9 cellular contexts compared by ENCODE assay signal in genomic region chr11:123020968-123021367, GRCh38. TPM values are rescaled to one million over a fixed set of nuclear protein-coding genes. Genes with fewer than 3 reads are reported as not detected.
DNase-seq lines count a peak whose midpoint lies in the region; ATAC-seq, FAIRE-seq and TF ChIP-seq lines count a peak whose summit lies in the region.
"Had no signal": no experiment of that assay in that cellular context is flagged by ENCODE, and none has a peak within 500 bp of the region (broad histone marks: within the 10 kb centered on the region; RNA-seq: fewer than 3 reads in every experiment).

No MANE protein-coding gene starts in this region.

- POLR2A ChIA-PET in GM12878 (lab: Charles Lee) = interaction anchor here (0.7 to 1.3 kb wide), 6 partner anchors 32 to 158 kb away, joined by 3 to 9 read pairs (median 4); no protein-coding TSS in a partner anchor

- intact Hi-C loops in GM12878 (cut with micrococcal nuclease; ENCODE audit: unreplicated experiment) (loop anchor here (5.0 to 10.0 kb wide), 2 partner anchors 239 to 386 kb away; no protein-coding TSS in a partner anchor), right lobe of liver (cut with DNase I) (loop anchor here in 1 of 2 donors (10.0 kb wide), 1 partner anchor 146 kb away; no protein-coding TSS in a partner anchor)

- no peak overlapping the region for H2AFZ ChIP-seq in GM12878 (ENCODE audit: control insufficient read depth, low read depth, low read length)

- H3K4me1 ChIP-seq in GM12878 (ENCODE audit: control insufficient read depth, insufficient read depth, low read length) = peaks cover 5% of the 10 kb centered on the region; the same call in 1 of the 2 replicates
- H3K4me1 ChIP-seq in right lobe of liver = peaks cover 0 to 4% (median 0%) of the 10 kb centered on the region in 4 donors

- no peaks in the 10 kb centered on the region for H3K79me2 ChIP-seq in GM12878 (ENCODE audit: control insufficient read depth, insufficient read depth, low read length)

- no peaks in the 10 kb centered on the region for H3K9me3 ChIP-seq in GM12878 (replicated peaks; ENCODE audit: control insufficient read depth, insufficient read depth, low read length)
- H3K9me3 ChIP-seq in right lobe of liver = no peaks in the 10 kb centered on the region

- TF ChIP-seq POLR2A in GM12878 (IDR thresholded peaks at IDR 0.05; ENCODE audit: low read depth, low read length) (no peak), right lobe of liver (IDR thresholded peaks at IDR 0.05) (no peak)

- no peaks in the 10 kb centered on the region for H4K20me1 ChIP-seq in GM12878 (ENCODE audit: control insufficient read depth, insufficient read depth)

- no peaks in the 10 kb centered on the region for H3K36me3 ChIP-seq in GM12878 (ENCODE audit: control insufficient read depth in 2 of 2, insufficient read depth in 2 of 2, low read length in 1 of 2)
- no peaks in the 10 kb centered on the region for H3K36me3 ChIP-seq in right lobe of liver

- no peak overlapping the region for H3K9ac ChIP-seq in GM12878 (ENCODE audit: control insufficient read depth, insufficient read depth, low read length)

- no TSS peak for BruUV-seq in GM12878 (replicated peaks; lab: Mats Ljungman, UMichigan)

- H3K27me3 ChIP-seq in GM12878 (replicated peaks in 1 of 2; ENCODE audit: control insufficient read depth in 2 of 2, insufficient read depth in 2 of 2, low read length in 1 of 2) = no peaks in the 10 kb centered on the region
- peaks cover 0 to 5% of the 10 kb centered on the region in 2 donors for H3K27me3 ChIP-seq in right lobe of liver

- WGBS in GM12878 (ENCODE audit: insufficient coverage, insufficient replicate concordance, low lambda C conversion rate, missing lambda C conversion rate) = 0% methylated on average over 2 of the region's 2 CpGs
- WGBS in right lobe of liver (ENCODE audit: insufficient coverage, low coverage, low lambda C conversion rate, missing lambda C conversion rate) = 67% methylated on average over 2 of the region's 2 CpGs

- H3K4me3 ChIP-seq in GM12878 (no peak overlapping the region), right lobe of liver (no peak overlapping the region)

- RAD21 ChIA-PET in GM12878 (lab: Charles Lee; ENCODE audit: unreplicated experiment) = interaction anchor here (0.6 to 7.7 kb wide), 25 partner anchors 10 to 441 kb away, joined by 3 to 213 read pairs (median 4); no protein-coding TSS in a partner anchor

- in situ Hi-C loops in KBM-7 (cut with MboI; ENCODE audit: low pct_unique_long_range_greater_than_20kb, low sequenced_read_pairs) = loop anchor here (25.0 kb wide), 1 partner anchor 409 kb away; no protein-coding TSS in a partner anchor
- in situ Hi-C loops in GM12878 (cut with MboI) = loop anchor here (5.0 kb wide), 2 partner anchors 154 to 224 kb away; no protein-coding TSS in a partner anchor

- ATAC-seq in GM18907 (IDR thresholded peaks at IDR 0.05; ENCODE audit: unreplicated experiment) (peak; percentile 57), GM12878 (peak; percentile 95), right lobe of liver (peak; percentile 57 to 74 (median 63)), HG03039 (IDR thresholded peaks at IDR 0.05; ENCODE audit: unreplicated experiment) (no peak)

- CTCF ChIA-PET in GM12878 (lab: Yijun Ruan, JAX) = interaction anchor here (0.6 to 13.2 kb wide), 51 partner anchors 8 to 1568 kb away, joined by 3 to 869 read pairs (median 4); no protein-coding TSS in a partner anchor

- peak; percentile 68 to 78 (median 73) for TF ChIP-seq CTCF in GM12878 (IDR thresholded peaks at IDR 0.05 in 2 of 3, conservative IDR thresholded peaks at IDR 0.05 in 1 of 3; ENCODE audit: control insufficient read depth in 2 of 3, extremely low read depth in 1 of 3, insufficient read depth in 1 of 3, low read depth in 3 of 3, low read length in 3 of 3)
- peak; percentile 18 to 46 (median 40) for TF ChIP-seq CTCF in right lobe of liver (IDR thresholded peaks at IDR 0.05)

- peak; percentile 81 for TF ChIP-seq RAD21 in GM12878 (IDR thresholded peaks at IDR 0.05; ENCODE audit: insufficient read depth, low read depth, low read length)

- H3K27ac ChIP-seq in GM12878 (ENCODE audit: control insufficient read depth, insufficient read depth) = no peak overlapping the region
- H3K27ac ChIP-seq in right lobe of liver = no peak overlapping the region

- no peak for TF ChIP-seq EP300 in GM12878 (IDR thresholded peaks at IDR 0.05; ENCODE audit: borderline replicate concordance in 1 of 2, control insufficient read depth in 1 of 2, low read depth in 2 of 2, low read length in 2 of 2)

- H3K4me2 ChIP-seq in GM12878 (ENCODE audit: control insufficient read depth, insufficient read depth) = no peak overlapping the region

- FAIRE-seq in GM12878 (lab: Jason Lieb, UNC) = peak; percentile 68

- DNase-seq in COLO829 (ENCODE audit: low spot score) (peak; percentile 65), KBM-7 (peak; percentile 84), RPMI8226 (peak; percentile 66), GM12878 (ENCODE audit: low read depth, low spot score) (no peak), right lobe of liver (peak in 1 of 3 donors; percentile 26), ureter (ENCODE audit: low spot score) (no peak)

- SMC1A ChIA-PET in GM12878 (lab: Charles Lee; ENCODE audit: uncharacterized antibody, unreplicated experiment) = interaction anchor here (0.9 to 9.4 kb wide), 32 partner anchors 9 to 230 kb away, joined by 3 to 258 read pairs (median 6); no protein-coding TSS in a partner anchor

TF ChIP-seq in GM12878, 131 proteins besides CTCF, POLR2A, EP300 and RAD21:
- TF ChIP-seq SMC3 (IDR thresholded peaks at IDR 0.05; ENCODE audit: borderline replicate concordance, low read length) = peak; percentile 68
- 0 out of 2 replicates have a peak, but pooled peaks have one; percentile 38 for TF ChIP-seq YY1 (IDR thresholded peaks at IDR 0.05; ENCODE audit: low read depth, low read length)
- TF ChIP-seq CBFB (IDR thresholded peaks at IDR 0.05; ENCODE audit: low read depth) = no peak
- TF ChIP-seq SPI1 (IDR thresholded peaks at IDR 0.05; ENCODE audit: borderline replicate concordance, insufficient read depth, low read depth, low read length) = peak; percentile 82

RNA-seq across cellular contexts. Expression of gene BSX, which starts 39.3 kb away (rescaled TPM):
- not detected in 2 replicates for total RNA-seq in GM12878 (2013; cell fraction: nucleolus; rRNA removed)
- total RNA-seq in GM12878 (2014; rRNA removed) (not detected in 2 replicates), GM12878 (2014; rRNA removed; fragmentation: Illumina TruSeq; extraction: Trizol) (not detected in 2 replicates), GM12878 (2021) (not detected in 2 replicates), right lobe of liver (not detected), ureter (not detected)
- not detected for polyA plus RNA-seq in GM12878 (2011; ENCODE audit: low read depth)
- polyA plus RNA-seq in GM12878 (2011; rRNA removed) (not detected in 2 replicates), GM12878 (2014; fragmentation: Illumina TruSeq; extraction: Trizol) (not detected in 2 replicates), GM12878 (2014; fragmentation: Nextera tagmentation; extraction: Ambion mirVana) (not detected), GM12878 (2014; rRNA removed) (not detected in 2 replicates), GM12878 (2016; fragmentation: Nextera tagmentation; extraction: Ambion mirVana) (not detected)
- polyA plus RNA-seq in GM12878 (2011; cell fraction: cytosol; rRNA removed) = not detected in 2 replicates
- polyA plus RNA-seq in GM12878 (2011; cell fraction: nucleus; rRNA removed) = not detected in 2 replicates
- polyA plus RNA-seq in GM12878 (2012) = not detected in 2 replicates
- not detected in 2 replicates for polyA minus RNA-seq in GM12878 (2011; rRNA and poly(A)+ RNA removed)
- polyA minus RNA-seq in GM12878 (2011; cell fraction: cytosol; rRNA and poly(A)+ RNA removed) = not detected in 2 replicates
- not detected in 2 replicates for polyA minus RNA-seq in GM12878 (2011; cell fraction: nucleus; rRNA and poly(A)+ RNA removed)
- total RNA-seq: T-helper 1 cell treated with Interleukin-12 subunit alpha and Interleukin-12 subunit beta and Interleukin-4 antibody, amounts not matched to agents 30 ng/mL and 1 ng/mL, for 36 hours had no signal

RNA-seq across cellular contexts. Expression of gene HSPA8, which starts 41.0 kb away (rescaled TPM):
- 799 and 807 TPM in 2 replicates for total RNA-seq in GM12878 (2013; cell fraction: nucleolus; rRNA removed)
- total RNA-seq in GM12878 (2014; rRNA removed) (2,142 and 2,298 TPM in 2 replicates), GM12878 (2014; rRNA removed; fragmentation: Illumina TruSeq; extraction: Trizol) (2,450 and 2,735 TPM in 2 replicates), GM12878 (2021) (1,578 and 1,698 TPM in 2 replicates), right lobe of liver (100 to 1,000 TPM; 388 to 894 (median 659) TPM), ureter (1,206 TPM)
- 729 TPM for polyA plus RNA-seq in GM12878 (2011; ENCODE audit: low read depth)
- polyA plus RNA-seq in GM12878 (2011; rRNA removed) (2,716 and 3,205 TPM in 2 replicates), GM12878 (2014; fragmentation: Illumina TruSeq; extraction: Trizol) (2,458 and 3,035 TPM in 2 replicates), GM12878 (2014; fragmentation: Nextera tagmentation; extraction: Ambion mirVana) (1,000 to 10,000 TPM; 1,190 to 1,772 TPM), GM12878 (2014; rRNA removed) (1,683 and 2,365 TPM in 2 replicates), GM12878 (2016; fragmentation: Nextera tagmentation; extraction: Ambion mirVana) (1,000 to 10,000 TPM; 1,900 to 1,949 TPM)
- polyA plus RNA-seq in GM12878 (2011; cell fraction: cytosol; rRNA removed) = 2,085 and 3,267 TPM in 2 replicates
- 2,060 and 2,197 TPM in 2 replicates for polyA plus RNA-seq in GM12878 (2011; cell fraction: nucleus; rRNA removed)
- 1,101 and 1,128 TPM in 2 replicates for polyA plus RNA-seq in GM12878 (2012)
- polyA minus RNA-seq in GM12878 (2011; rRNA and poly(A)+ RNA removed) = 3,706 and 4,126 TPM in 2 replicates
- polyA minus RNA-seq in GM12878 (2011; cell fraction: cytosol; rRNA and poly(A)+ RNA removed) = 616 and 823 TPM in 2 replicates
- polyA minus RNA-seq in GM12878 (2011; cell fraction: nucleus; rRNA and poly(A)+ RNA removed) = 785 and 1,054 TPM in 2 replicates

Comparison
In these comparisons a context has a peak if more than half of its experiments do, and no peak if none do; other contexts are left out.
1. DNase-seq: peak in COLO829 (single experiment), KBM-7 (single experiment) and RPMI8226 (single experiment); none in GM12878 (single experiment) and ureter (single experiment).